ENCODE assay signal across 8 cellular contexts in the genomic region with DNA sequence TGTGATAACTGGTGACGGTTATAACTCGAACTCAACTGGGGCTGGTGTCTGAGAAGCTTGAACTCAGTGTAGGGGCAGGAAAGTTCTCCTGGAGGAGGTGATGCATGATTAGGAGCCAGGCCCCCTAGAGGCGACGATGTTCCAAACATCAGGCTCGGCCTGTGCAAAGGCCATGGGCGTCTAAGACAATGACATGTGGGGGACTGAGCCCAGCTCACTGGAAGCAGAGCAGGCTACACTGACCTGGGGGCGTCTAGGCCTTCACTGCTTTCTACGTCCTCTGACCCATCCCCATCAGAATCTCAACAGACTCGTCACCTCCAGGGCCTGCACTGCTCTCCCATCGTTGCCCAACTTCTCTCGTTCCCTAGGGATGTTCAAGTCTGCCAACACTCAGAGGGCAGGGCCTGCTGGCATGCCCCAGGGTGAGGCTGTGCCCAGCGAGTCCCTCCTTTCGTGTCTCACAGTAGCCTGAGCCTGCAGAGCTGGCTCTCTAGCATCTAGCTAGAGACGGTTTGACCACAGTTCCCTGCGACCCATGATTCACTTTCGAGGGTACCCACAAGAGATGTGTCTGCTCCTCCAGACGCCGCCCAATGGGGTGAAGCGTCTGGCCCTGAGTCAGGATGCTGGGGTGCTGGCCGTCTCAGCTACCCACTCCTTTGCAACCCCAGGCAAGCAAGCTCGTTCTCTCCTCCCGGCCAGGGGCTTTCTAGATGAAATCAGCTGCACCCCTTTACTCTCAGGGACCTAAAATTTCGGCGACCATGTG. TPM values are rescaled to one million over a fixed set of nuclear protein-coding genes. Genes with fewer than 3 reads are reported as not detected.
DNase-seq lines count a peak whose midpoint lies in the region; ATAC-seq and TF ChIP-seq lines count a peak whose summit lies in the region.

No MANE protein-coding gene starts in this region.

- H3K4me3 Mint-ChIP-seq in CD14-positive monocyte, result peak overlapping the region; percentile 99 to 100
- H3K4me3 Mint-ChIP-seq in T-helper 2 cell treated with Interferon-gamma antibody and Interleukin-4, amounts not matched to agents 5 μg/mL and 100 μg/mL, for 36 hours, result peak overlapping the region; percentile 97

- H3K9me3 Mint-ChIP-seq in CD14-positive monocyte, result peaks cover 0 to 5% (median 3%) of the 10 kb centered on the region in 7 donors
- H3K9me3 Mint-ChIP-seq in T-helper 2 cell treated with Interferon-gamma antibody and Interleukin-4, amounts not matched to agents 5 μg/mL and 100 μg/mL, for 36 hours, result no peaks in the 10 kb centered on the region

- peak overlapping the region; percentile 97 to 100 (median 98) for H3K27ac Mint-ChIP-seq in CD14-positive monocyte
- peak overlapping the region; percentile 95 for H3K27ac Mint-ChIP-seq in T-helper 2 cell treated with Interferon-gamma antibody and Interleukin-4, amounts not matched to agents 5 μg/mL and 100 μg/mL, for 36 hours

- peaks cover 0 to 5% (median 3%) of the 10 kb centered on the region in 3 donors for H3K27me3 Mint-ChIP-seq in CD14-positive monocyte (ENCODE audit: low read depth in 3 of 3)
- no peaks in the 10 kb centered on the region for H3K27me3 Mint-ChIP-seq in T-helper 2 cell treated with Interferon-gamma antibody and Interleukin-4, amounts not matched to agents 5 μg/mL and 100 μg/mL, for 36 hours (ENCODE audit: low read depth)

- ATAC-seq in GM19467 (IDR thresholded peaks at IDR 0.05; ENCODE audit: unreplicated experiment) (peak; percentile 28), HG02588 (IDR thresholded peaks at IDR 0.05; ENCODE audit: unreplicated experiment) (no peak)

- DNase-seq in CD14-positive monocyte (ENCODE audit: low spot score), result peak; percentile 84
- peak; percentile 91 for DNase-seq in M059J (ENCODE audit: low read depth)
- peak; percentile 88 for DNase-seq in T-helper 2 cell treated with Interferon-gamma antibody and Interleukin-4, amounts not matched to agents 5 μg/mL and 100 μg/mL, for 36 hours (ENCODE audit: low spot score)
- no peak for DNase-seq in astrocyte of the cerebellum (ENCODE audit: low read depth)
- peak; percentile 71 for DNase-seq in iPS-NIHi7 (ENCODE audit: extremely low spot score)
- peak; percentile 88 for DNase-seq in stimulated activated CD4-positive, alpha-beta T cell treated with anti-CD3 and anti-CD28 coated beads, Interleukin-1b, Interleukin-23, amount 100 ng/mL, for 48 hours

- peak overlapping the region; percentile 73 for H3K4me3 ChIP-seq in astrocyte of the cerebellum (ENCODE audit: low read depth, low read length)

- peaks cover 68% of the 10 kb centered on the region for H3K4me1 Mint-ChIP-seq in CD14-positive monocyte
- H3K4me1 Mint-ChIP-seq in T-helper 2 cell treated with Interferon-gamma antibody and Interleukin-4, amounts not matched to agents 5 μg/mL and 100 μg/mL, for 36 hours (ENCODE audit: low read depth), result peaks cover 34% of the 10 kb centered on the region

- peaks cover 35 to 63% of the 10 kb centered on the region in 2 donors for H3K36me3 Mint-ChIP-seq in CD14-positive monocyte
- H3K36me3 Mint-ChIP-seq in T-helper 2 cell treated with Interferon-gamma antibody and Interleukin-4, amounts not matched to agents 5 μg/mL and 100 μg/mL, for 36 hours (ENCODE audit: low read depth), result peaks cover 56% of the 10 kb centered on the region

- TF ChIP-seq CTCF in CD14-positive monocyte (IDR thresholded peaks at IDR 0.05) (peak; percentile 87), astrocyte of the cerebellum (IDR thresholded peaks at IDR 0.05; ENCODE audit: low read depth, low read length, missing control alignments) (peak; percentile 74)

- in situ Hi-C loops in astrocyte of the cerebellum (cut with HindIII; ENCODE audit: low sequenced_read_pairs), result loop anchor here (5.0 kb wide), 2 partner anchors 61 to 364 kb away; a partner anchor contains a TSS

- intact Hi-C loops in CD14-positive monocyte (cut with micrococcal nuclease), result loop anchor here in 1 of 2 donors (5.0 kb wide), 2 partner anchors 76 to 91 kb away; no protein-coding TSS in a partner anchor

RNA-seq across cellular contexts. Expression of a gene that starts 1.1 kb away (rescaled TPM):
- polyA plus RNA-seq in CD14-positive monocyte, result 10 to 100 TPM; 36.9 to 46.8 TPM
- 2.1 and 3.5 TPM in 2 replicates for total RNA-seq in M059J (2014; rRNA removed; shearing (Covaris generic))

RNA-seq across cellular contexts. Expression of a gene that starts 19.3 kb away (rescaled TPM):
- polyA plus RNA-seq in CD14-positive monocyte, result 10 to 100 TPM; 13.6 to 15.4 TPM
- total RNA-seq in M059J (2014; rRNA removed; shearing (Covaris generic)), result 17.7 and 28.7 TPM in 2 replicates
